In the genomic region with DNA sequence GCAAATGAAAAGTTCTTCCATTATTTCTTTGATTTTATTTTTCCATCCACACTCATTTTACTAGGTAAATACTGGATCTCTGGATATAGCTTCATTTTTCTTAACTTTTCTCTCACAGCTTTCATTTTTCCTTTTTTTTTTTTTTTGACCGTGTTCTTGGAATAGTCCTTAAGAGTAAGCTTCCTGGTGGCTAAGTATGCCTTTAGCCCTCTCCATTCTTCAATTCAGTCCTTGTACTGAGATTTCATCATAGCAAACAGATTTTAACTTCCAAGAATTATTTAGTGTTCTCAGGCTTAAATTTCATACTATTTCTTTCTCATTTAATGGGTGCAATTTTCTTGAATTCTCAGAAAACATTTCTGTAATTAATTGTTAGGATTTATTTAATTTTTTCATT, we compare ENCODE assay signal across 28 cellular contexts.
"Had no signal": no experiment of that assay in that cellular context is flagged by ENCODE, and none has a peak within 500 bp of the region (broad histone marks: within the 10 kb centered on the region; RNA-seq: fewer than 3 reads in every experiment).

No MANE protein-coding gene starts in this region.

- H3K4me2 ChIP-seq: hepatocyte had no signal

- H2AFZ ChIP-seq: hepatocyte had no signal

- H3K4me3 ChIP-seq: heart right ventricle, hepatocyte, mucosa of descending colon, pancreas, prostate gland, skin epidermis, spleen, suprapubic skin, thoracic aorta, tibial artery, uterus had no signal

- DNase-seq: heart right ventricle; kidney glomerular epithelial cell; left cardiac atrium; midbrain; mucosa of descending colon; naive thymus-derived CD4-positive, alpha-beta T cell; nucleus accumbens; pancreas; posterior cingulate gyrus; retina; right cardiac atrium; spleen; stimulated activated CD4-positive, alpha-beta T cell treated with anti-CD3 and anti-CD28 coated beads, Interleukin-4, amount 100 ng/mL, for 24 hours; stimulated activated naive CD4-positive, alpha-beta T cell; tibial artery; uterus had no signal

- H3K27ac Mint-ChIP-seq: memory B cell; naive thymus-derived CD4-positive, alpha-beta T cell; natural killer cell treated with Interleukin-12 subunit alpha and Interleukin-12 subunit beta and Interleukin-15 and Interleukin-18, amount 100 ng/mL, for 72 hours; stimulated activated effector memory CD8-positive, alpha-beta T cell treated with anti-CD3 and anti-CD28 coated beads, Interleukin-12 subunit alpha, Interleukin-12 subunit beta, amount 100 ng/mL, for 72 hours; stimulated activated naive CD8-positive, alpha-beta T cell treated with anti-CD3 and anti-CD28 coated beads, Interleukin-15, Interleukin-2, amounts not matched to agents 100 ng/mL and 50 ng/mL, for 24 hours had no signal

- H3K36me3 Mint-ChIP-seq: stimulated activated effector memory CD8-positive, alpha-beta T cell treated with anti-CD3 and anti-CD28 coated beads, Interleukin-12 subunit alpha, Interleukin-12 subunit beta, amount 100 ng/mL, for 72 hours had no signal

- H3K9me3 ChIP-seq: mucosa of descending colon, pancreas, prostate gland, suprapubic skin, thoracic aorta, tibial artery, uterus had no signal

- H3K4me1 Mint-ChIP-seq: memory B cell; stimulated activated effector memory CD8-positive, alpha-beta T cell treated with anti-CD3 and anti-CD28 coated beads, Interleukin-12 subunit alpha, Interleukin-12 subunit beta, amount 100 ng/mL, for 72 hours had no signal

- H3K4me3 Mint-ChIP-seq: memory B cell; naive thymus-derived CD4-positive, alpha-beta T cell; natural killer cell treated with Interleukin-12 subunit alpha and Interleukin-12 subunit beta and Interleukin-15 and Interleukin-18, amount 100 ng/mL, for 72 hours; neural crest cell; stimulated activated effector memory CD8-positive, alpha-beta T cell treated with anti-CD3 and anti-CD28 coated beads, Interleukin-12 subunit alpha, Interleukin-12 subunit beta, amount 100 ng/mL, for 72 hours; stimulated activated naive CD8-positive, alpha-beta T cell treated with anti-CD3 and anti-CD28 coated beads, Interleukin-15, Interleukin-2, amounts not matched to agents 100 ng/mL and 50 ng/mL, for 24 hours had no signal

- H3K27me3 ChIP-seq: heart right ventricle, hepatocyte, pancreas, spleen, suprapubic skin, tibial artery, uterus had no signal

- ATAC-seq: heart right ventricle; left cardiac atrium; left lobe of liver; mucosa of descending colon; naive thymus-derived CD4-positive, alpha-beta T cell; natural killer cell treated with Interleukin-12 subunit alpha and Interleukin-12 subunit beta and Interleukin-15 and Interleukin-18, amount 100 ng/mL, for 72 hours; pancreas; right cardiac atrium; sciatic nerve; stimulated activated effector memory CD8-positive, alpha-beta T cell treated with anti-CD3 and anti-CD28 coated beads, Interleukin-12 subunit alpha, Interleukin-12 subunit beta, amount 100 ng/mL, for 72 hours had no signal

- H3K9me3 Mint-ChIP-seq: natural killer cell treated with Interleukin-12 subunit alpha and Interleukin-12 subunit beta and Interleukin-15 and Interleukin-18, amount 100 ng/mL, for 72 hours had no signal

- H3K4me1 ChIP-seq: pancreas, prostate gland, spleen, suprapubic skin, uterus had no signal

- H3K27ac ChIP-seq: heart right ventricle, hepatocyte, pancreas, prostate gland, skin epidermis, suprapubic skin, thoracic aorta, tibial artery, uterus had no signal

- H3K79me2 ChIP-seq: hepatocyte had no signal

- H3K36me3 ChIP-seq: heart right ventricle, pancreas, prostate gland, spleen, suprapubic skin, thoracic aorta, tibial artery, uterus had no signal

- H3K27me3 Mint-ChIP-seq: memory B cell had no signal
